Comparison of ENCODE assay signal across 8 cellular contexts in genomic region chr6:31308050-31308844, GRCh38. TPM values are rescaled to one million over a fixed set of nuclear protein-coding genes. Genes with fewer than 3 reads are reported as not detected.
A peak's percentile ranks its signal among the peaks of the same experiment; 100 is the strongest.
DNase-seq lines count a peak whose midpoint lies in the region; ATAC-seq and TF ChIP-seq lines count a peak whose summit lies in the region.

No MANE protein-coding gene starts in this region.

- no peak for TF ChIP-seq RAD21 in IMR-90 (IDR thresholded peaks at IDR 0.05; ENCODE audit: low read length)

- H3K9me3 ChIP-seq in IMR-90 (ENCODE audit: control insufficient read depth, insufficient read depth, low read length) = peaks cover 3% of the 10 kb centered on the region; the same call in 1 of the 2 replicates
- H3K9me3 ChIP-seq in esophagus squamous epithelium = no peaks in the 10 kb centered on the region
- no peaks in the 10 kb centered on the region for H3K9me3 ChIP-seq in gastrocnemius medialis
- peaks cover 5% of the 10 kb centered on the region for H3K9me3 ChIP-seq in mesenchymal stem cell (ENCODE audit: control insufficient read depth, low read length)

- H3K4me1 ChIP-seq in IMR-90 (ENCODE audit: control insufficient read depth, insufficient read depth, low read length) (no peaks in the 10 kb centered on the region), esophagus squamous epithelium (peaks cover 6 to 16% (median 10%) of the 10 kb centered on the region in 3 donors), gastrocnemius medialis (peaks cover 0 to 8% of the 10 kb centered on the region in 2 donors), mesenchymal stem cell (ENCODE audit: control insufficient read depth, insufficient read depth, low read depth, low read length) (no peaks in the 10 kb centered on the region)

- H4K20me1 ChIP-seq in IMR-90 (ENCODE audit: insufficient read depth, low read length) = no peaks in the 10 kb centered on the region

- H2AK5ac ChIP-seq in IMR-90 (ENCODE audit: low read depth, low read length) (no peak overlapping the region), mesenchymal stem cell (ENCODE audit: low read length, severe bottlenecking) (no peak overlapping the region)

- BruUV-seq in IMR-90 (replicated peaks; lab: Mats Ljungman, UMichigan) = no TSS peak

- TF ChIP-seq CTCF in IMR-90 (conservative IDR thresholded peaks at IDR 0.05; ENCODE audit: low read depth, low read length) (no peak), esophagus squamous epithelium (IDR thresholded peaks at IDR 0.05) (no peak), gastrocnemius medialis (IDR thresholded peaks at IDR 0.05 in 4 of 5, conservative IDR thresholded peaks at IDR 0.05 in 1 of 5) (no peak)

- no peak overlapping the region for H2BK20ac ChIP-seq in IMR-90 (ENCODE audit: low read depth, low read length)

- H3K56ac ChIP-seq in IMR-90 (ENCODE audit: extremely low read depth, insufficient read depth, low read length) = no peak overlapping the region

- WGBS in IMR-90 (ENCODE audit: extremely low coverage in 2 of 2, insufficient read length in 1 of 2), 2 experiments = 0% methylated on average over 5 of the region's 57 CpGs; no CpG with 5 or more reads in 1 of the 2 experiments
- 0% methylated on average over 3 of the region's 57 CpGs; no CpG with 5 or more reads in 1 of the 2 donors for WGBS in esophagus squamous epithelium, 2 donors
- WGBS in mesenchymal stem cell = 55% methylated on average over 48 of the region's 57 CpGs

- H2AK9ac ChIP-seq in IMR-90 (replicated peaks; ENCODE audit: low read depth, low read length, poor library complexity) = no peak overlapping the region

- TF ChIP-seq POLR2A in IMR-90 (IDR thresholded peaks at IDR 0.05; ENCODE audit: low read depth, low read length) = no peak
- TF ChIP-seq POLR2A in esophagus squamous epithelium (IDR thresholded peaks at IDR 0.05) = no peak
- TF ChIP-seq POLR2A in gastrocnemius medialis (IDR thresholded peaks at IDR 0.05) = no peak

- peak overlapping the region; percentile 43 for H2AFZ ChIP-seq in IMR-90 (replicated peaks; ENCODE audit: low read length, poor library complexity)
- H2AFZ ChIP-seq in mesenchymal stem cell (ENCODE audit: low read depth, low read length) = no peak overlapping the region

- H3K36me3 ChIP-seq in IMR-90 (ENCODE audit: control insufficient read depth, insufficient read depth, low read length) (no peaks in the 10 kb centered on the region), esophagus squamous epithelium (no peaks in the 10 kb centered on the region), gastrocnemius medialis (no peaks in the 10 kb centered on the region), mesenchymal stem cell (ENCODE audit: control insufficient read depth in 1 of 2, insufficient read depth in 2 of 2, low read depth in 1 of 2, low read length in 2 of 2) (peaks cover 0 to 5% of the 10 kb centered on the region in 2 experiments)

- CTCF ChIA-PET in IMR-90 (lab: Yijun Ruan, JAX) = no interaction called here

- dilution Hi-C loops in IMR-90 (cut with HindIII; ENCODE audit: low sequenced_read_pairs, unreplicated experiment) = no loop called here

- ATAC-seq in IMR-90 (ENCODE audit: low read depth) = no peak
- ATAC-seq in gastrocnemius medialis = peak in 1 of 2 donors; percentile 41
- ATAC-seq in GM18870 (IDR thresholded peaks at IDR 0.05; ENCODE audit: unreplicated experiment) = no peak

- no peak overlapping the region for H3K14ac ChIP-seq in IMR-90 (replicated peaks; ENCODE audit: low read depth, low read length)
- H3K14ac ChIP-seq in mesenchymal stem cell (ENCODE audit: low read length in 2 of 2) = no peak overlapping the region

- no peaks in the 10 kb centered on the region for H3K9me1 ChIP-seq in IMR-90 (ENCODE audit: insufficient read depth, low read length)

- H3K27ac ChIP-seq in IMR-90 (ENCODE audit: insufficient read depth, low read length) (no peak overlapping the region), esophagus squamous epithelium (no peak overlapping the region), gastrocnemius medialis (no peak overlapping the region), mesenchymal stem cell (ENCODE audit: low read length, poor library complexity, severe bottlenecking) (no peak overlapping the region)

- H2BK12ac ChIP-seq in mesenchymal stem cell (ENCODE audit: low read length in 2 of 2) = no peak overlapping the region

- intact Hi-C loops in IMR-90 (cut with micrococcal nuclease) (no loop called here), esophagus squamous epithelium (cut with DNase I) (no loop called here), gastrocnemius medialis (cut with DNase I; ENCODE audit: low total_unique reads) (no loop called here)

- H3K4ac ChIP-seq in IMR-90 (ENCODE audit: low read depth, low read length) (no peak overlapping the region), mesenchymal stem cell (ENCODE audit: low read depth in 1 of 2, low read length in 2 of 2) (no peak overlapping the region)

- no peak overlapping the region for H3K4me3 ChIP-seq in IMR-90 (ENCODE audit: insufficient read depth, low read depth, low read length)
- H3K4me3 ChIP-seq in esophagus squamous epithelium = peak overlapping the region; percentile 32 to 64 (median 40)
- peak overlapping the region; percentile 34 to 61 (median 43) for H3K4me3 ChIP-seq in gastrocnemius medialis
- H3K4me3 ChIP-seq in mesenchymal stem cell (ENCODE audit: insufficient read depth in 1 of 2, low read depth in 1 of 2, low read length in 2 of 2) = no peak overlapping the region

- H4K8ac ChIP-seq in IMR-90 (ENCODE audit: low read depth in 2 of 2, low read length in 2 of 2) (no peak overlapping the region), mesenchymal stem cell (ENCODE audit: low read length) (no peak overlapping the region)

- H3K18ac ChIP-seq in IMR-90 (ENCODE audit: low read depth, low read length) (no peak overlapping the region), mesenchymal stem cell (ENCODE audit: low read depth in 1 of 2, low read length in 2 of 2) (no peak overlapping the region)

- H2BK15ac ChIP-seq in IMR-90 (ENCODE audit: low read depth, low read length) (no peak overlapping the region), mesenchymal stem cell (ENCODE audit: low read depth, poor library complexity, severe bottlenecking) (no peak overlapping the region)

- H4K5ac ChIP-seq in IMR-90 (ENCODE audit: low read depth, low read length) = no peak overlapping the region

- no peak overlapping the region for H4K91ac ChIP-seq in IMR-90 (ENCODE audit: insufficient read depth, low read depth, low read length)
- H4K91ac ChIP-seq in mesenchymal stem cell (ENCODE audit: low read length) = no peak overlapping the region

- in situ Hi-C loops in IMR-90 (cut with MboI; ENCODE audit: low sequenced_read_pairs) (no loop called here), gastrocnemius medialis (cut with MboI; ENCODE audit: low sequenced_read_pairs in 4 of 4) (no loop called here)

- H3K79me1 ChIP-seq in IMR-90 (ENCODE audit: low read depth in 1 of 2, low read length in 2 of 2) (no peaks in the 10 kb centered on the region), mesenchymal stem cell (replicated peaks; ENCODE audit: low read length, poor library complexity, severe bottlenecking) (no peaks in the 10 kb centered on the region)

- DNase-seq in IMR-90 (no peak), esophagus squamous epithelium (lab: John Stamatoyannopoulos, UW) (no peak), gastrocnemius medialis (peak in 1 of 2 donors; percentile 19), NK-92 (lab: John Stamatoyannopoulos, UW; ENCODE audit: unreplicated experiment) (no peak), mesenchymal stem cell (no peak), NCI-H345 treated with DMSO at 0.1 percent for 48 hours (lab: John Stamatoyannopoulos, UW; ENCODE audit: unreplicated experiment) (no peak)
- DNase-seq in activated CD8-positive, alpha-beta memory T cell treated with anti-CD3 and anti-CD28 coated beads for 1 hour (ENCODE audit: extremely low read depth in 1 of 2, low read depth in 1 of 2) = peak; percentile 47 to 48

- no peak overlapping the region for H2BK5ac ChIP-seq in IMR-90 (ENCODE audit: low read depth, low read length, poor library complexity, severe bottlenecking)
- no peak overlapping the region for H2BK5ac ChIP-seq in mesenchymal stem cell (ENCODE audit: low read depth, low read length, poor library complexity, severe bottlenecking)

- H2BK120ac ChIP-seq in IMR-90 (ENCODE audit: low read depth, low read length) (no peak overlapping the region), mesenchymal stem cell (ENCODE audit: low read depth, low read length) (no peak overlapping the region)

- H3K23ac ChIP-seq in IMR-90 (ENCODE audit: low read depth, low read length) = no peak overlapping the region
- no peak overlapping the region for H3K23ac ChIP-seq in mesenchymal stem cell (ENCODE audit: low read length in 2 of 2)

- H3K4me2 ChIP-seq in IMR-90 (ENCODE audit: low read depth, low read length) = no peak overlapping the region; the same call in 1 of the 2 replicates
- no peak overlapping the region for H3K4me2 ChIP-seq in mesenchymal stem cell (ENCODE audit: low read length, poor library complexity, severe bottlenecking)

- H3K9ac ChIP-seq in IMR-90 (ENCODE audit: low read depth, low read length) = no peak overlapping the region
- H3K9ac ChIP-seq in mesenchymal stem cell (ENCODE audit: low read length) = no peak overlapping the region

- H3K27me3 ChIP-seq in IMR-90 (ENCODE audit: control insufficient read depth, insufficient read depth, low read length) (peaks cover 52% of the 10 kb centered on the region), esophagus squamous epithelium (peaks cover 0 to 63% (median 6%) of the 10 kb centered on the region in 4 donors), gastrocnemius medialis (peaks cover 4 to 33% (median 28%) of the 10 kb centered on the region in 3 donors), mesenchymal stem cell (ENCODE audit: control insufficient read depth in 1 of 2, insufficient read depth in 1 of 2, low read length in 2 of 2) (peaks cover 33 to 63% of the 10 kb centered on the region in 2 experiments)

- POLR2A ChIA-PET in IMR-90 (lab: Charles Lee; ENCODE audit: unreplicated experiment) = no interaction called here

TF ChIP-seq in IMR-90, 13 proteins besides CTCF, POLR2A, EP300 and RAD21 (continues in another document):
- TF ChIP-seq MAZ (IDR thresholded peaks at IDR 0.05; ENCODE audit: borderline replicate concordance, low read depth, low read length) = no peak

RNA-seq across cellular contexts. Expression of gene HLA-C, which starts 36.4 kb away (rescaled TPM):
- total RNA-seq in IMR-90 (2012; rRNA removed) (8.8 and 10.6 TPM in 2 replicates), esophagus squamous epithelium (100 to 1,000 TPM; 128 to 659 (median 229) TPM), gastrocnemius medialis (100 to 1,000 TPM in 2 of 4 donors, 10 to 100 TPM in 2; 73.4 to 267 (median 133) TPM)
- polyA plus RNA-seq in IMR-90 (2012; rRNA removed) = 87.3 and 104 TPM in 2 replicates
- 134 and 162 TPM in 2 replicates for polyA plus RNA-seq in IMR-90 (2012; cell fraction: cytosol; rRNA removed)
- polyA plus RNA-seq in IMR-90 (2012; cell fraction: nucleus; rRNA removed; ENCODE audit: low replicate concordance) = 81.8 and 115 TPM in 2 replicates
- polyA plus RNA-seq in mesenchymal stem cell (2013, experiment 1 of 2) = 860 TPM
- 956 TPM for polyA plus RNA-seq in mesenchymal stem cell (2013, experiment 2 of 2)

RNA-seq across cellular contexts. Expression of gene HLA-B, which starts 48.7 kb away (rescaled TPM):
- total RNA-seq in IMR-90 (2012; rRNA removed) (41.7 and 44.1 TPM in 2 replicates), esophagus squamous epithelium (1,000 to 10,000 TPM in 1 of 4 donors, 100 to 1,000 TPM in 3; 193 to 1,414 (median 554) TPM), gastrocnemius medialis (100 to 1,000 TPM; 182 to 300 (median 192) TPM)
- polyA plus RNA-seq in IMR-90 (2012; rRNA removed) = 259 and 309 TPM in 2 replicates
- polyA plus RNA-seq in IMR-90 (2012; cell fraction: cytosol; rRNA removed) = 346 and 472 TPM in 2 replicates
- polyA plus RNA-seq in IMR-90 (2012; cell fraction: nucleus; rRNA removed; ENCODE audit: low replicate concordance) = 315 and 357 TPM in 2 replicates
- 879 TPM for polyA plus RNA-seq in mesenchymal stem cell (2013, experiment 1 of 2)
- 950 TPM for polyA plus RNA-seq in mesenchymal stem cell (2013, experiment 2 of 2)

Comparison
In these comparisons a context has a peak if more than half of its experiments do, and no peak if none do; other contexts are left out.
1. DNase-seq: peak in activated CD8-positive, alpha-beta memory T cell treated with anti-CD3 and anti-CD28 coated beads for 1 hour (2 of 2); none in IMR-90 (single experiment), esophagus squamous epithelium (single experiment), NK-92 (single experiment), mesenchymal stem cell (single experiment) and NCI-H345 treated with DMSO at 0.1 percent for 48 hours (single experiment).
2. H3K4me3 ChIP-seq: peak in esophagus squamous epithelium (4 of 4) and gastrocnemius medialis (4 of 4); none in IMR-90 (single experiment) and mesenchymal stem cell (0 of 2).